34 cellular contexts compared by ENCODE assay signal in genomic region chr3:34650131-34650530, GRCh38.
"Had no signal": no experiment of that assay in that cellular context is flagged by ENCODE, and none has a peak within 500 bp of the region (broad histone marks: within the 10 kb centered on the region; RNA-seq: fewer than 3 reads in every experiment).

No MANE protein-coding gene starts in this region.

- H3K9me3 Mint-ChIP-seq: activated CD4-positive, alpha-beta memory T cell treated with anti-CD3 and anti-CD28 coated beads for 36 hours; activated naive CD4-positive, alpha-beta T cell treated with anti-CD3 and anti-CD28 coated beads, Interleukin-2, amount 10 ng/mL, durations not matched to agents 7 days and 5 days; activated naive CD8-positive, alpha-beta T cell treated with anti-CD3 and anti-CD28 coated beads, Interleukin-2, amount 10 ng/mL, durations not matched to agents 7 days and 5 days; activated T-cell treated with anti-CD3 and anti-CD28 coated beads, Interleukin-2, amount 50 U/mL, for 24 hours; neural crest cell had no signal

- H3K27me3 Mint-ChIP-seq: activated CD4-positive, alpha-beta memory T cell treated with anti-CD3 and anti-CD28 coated beads for 36 hours; activated naive CD4-positive, alpha-beta T cell treated with anti-CD3 and anti-CD28 coated beads, Interleukin-2, amount 10 ng/mL, durations not matched to agents 7 days and 5 days; activated naive CD8-positive, alpha-beta T cell treated with anti-CD3 and anti-CD28 coated beads, Interleukin-2, amount 10 ng/mL, durations not matched to agents 7 days and 5 days; activated T-cell treated with anti-CD3 and anti-CD28 coated beads, Interleukin-2, amount 50 U/mL, for 24 hours; brain; naive thymus-derived CD8-positive, alpha-beta T cell had no signal

- H3K27ac ChIP-seq: ascending aorta, cardiac muscle cell, colonic mucosa, pancreas, prostate gland, skin epidermis, testis, transverse colon, WERI-Rb-1 had no signal

- DNase-seq: activated CD4-positive, alpha-beta memory T cell treated with anti-CD3 and anti-CD28 coated beads for 36 hours; activated CD4-positive, alpha-beta T cell treated with anti-CD3 and anti-CD28 coated beads for 48 hours; activated CD8-positive, alpha-beta memory T cell treated with anti-CD3 and anti-CD28 coated beads, Interleukin-2, amount 50 U/mL, for 48 hours; activated gamma-delta T cell; activated naive CD4-positive, alpha-beta T cell treated with anti-CD3 and anti-CD28 coated beads, Interleukin-2, amount 10 ng/mL, durations not matched to agents 7 days and 5 days; activated naive CD8-positive, alpha-beta T cell treated with anti-CD3 and anti-CD28 coated beads, Interleukin-2, amount 10 ng/mL, durations not matched to agents 7 days and 5 days; activated T-cell treated with anti-CD3 and anti-CD28 coated beads, Interleukin-2, amount 50 U/mL, for 24 hours; cerebellar nuclear complex; colonic mucosa; foreskin fibroblast; head of caudate nucleus; hippocampal formation; left colon; mammary epithelial cell; midbrain; naive thymus-derived CD8-positive, alpha-beta T cell; nucleus accumbens; pancreas; retina; stimulated activated CD4-positive, alpha-beta T cell treated with anti-CD3 and anti-CD28 coated beads, Interleukin-12 subunit alpha, Interleukin-12 subunit beta, amount 100 ng/mL, for 4 hours; stimulated activated CD4-positive, alpha-beta T cell treated with anti-CD3 and anti-CD28 coated beads, Interleukin-4, amount 100 ng/mL, for 1 hour; stimulated activated naive CD8-positive, alpha-beta T cell treated with anti-CD3 and anti-CD28 coated beads, Interleukin-15, Interleukin-2, amounts not matched to agents 100 U/mL and 50 U/mL, for 24 hours; testis; transverse colon; WERI-Rb-1 had no signal

- H3K27ac Mint-ChIP-seq: activated CD4-positive, alpha-beta memory T cell treated with anti-CD3 and anti-CD28 coated beads for 36 hours; activated naive CD4-positive, alpha-beta T cell treated with anti-CD3 and anti-CD28 coated beads, Interleukin-2, amount 10 ng/mL, durations not matched to agents 7 days and 5 days; activated naive CD8-positive, alpha-beta T cell treated with anti-CD3 and anti-CD28 coated beads, Interleukin-2, amount 10 ng/mL, durations not matched to agents 7 days and 5 days; activated T-cell treated with anti-CD3 and anti-CD28 coated beads, Interleukin-2, amount 50 U/mL, for 24 hours; brain; naive thymus-derived CD8-positive, alpha-beta T cell had no signal

- H3K36me3 Mint-ChIP-seq: activated CD4-positive, alpha-beta memory T cell treated with anti-CD3 and anti-CD28 coated beads for 36 hours; activated naive CD4-positive, alpha-beta T cell treated with anti-CD3 and anti-CD28 coated beads, Interleukin-2, amount 10 ng/mL, durations not matched to agents 7 days and 5 days; activated naive CD8-positive, alpha-beta T cell treated with anti-CD3 and anti-CD28 coated beads, Interleukin-2, amount 10 ng/mL, durations not matched to agents 7 days and 5 days; brain; naive thymus-derived CD8-positive, alpha-beta T cell had no signal

- H3K9me3 ChIP-seq: ascending aorta, colonic mucosa, pancreas, prostate gland, testis, transverse colon had no signal

- H3K4me3 ChIP-seq: ascending aorta, cardiac muscle cell, colonic mucosa, pancreas, prostate gland, skin epidermis, testis, transverse colon had no signal

- H3K4me3 Mint-ChIP-seq: activated CD4-positive, alpha-beta memory T cell treated with anti-CD3 and anti-CD28 coated beads for 36 hours; activated naive CD4-positive, alpha-beta T cell treated with anti-CD3 and anti-CD28 coated beads, Interleukin-2, amount 10 ng/mL, durations not matched to agents 7 days and 5 days; activated naive CD8-positive, alpha-beta T cell treated with anti-CD3 and anti-CD28 coated beads, Interleukin-2, amount 10 ng/mL, durations not matched to agents 7 days and 5 days; activated T-cell treated with anti-CD3 and anti-CD28 coated beads, Interleukin-2, amount 50 U/mL, for 24 hours; brain; naive thymus-derived CD8-positive, alpha-beta T cell; neural crest cell had no signal

- H3K4me1 Mint-ChIP-seq: activated naive CD4-positive, alpha-beta T cell treated with anti-CD3 and anti-CD28 coated beads, Interleukin-2, amount 10 ng/mL, durations not matched to agents 7 days and 5 days; activated naive CD8-positive, alpha-beta T cell treated with anti-CD3 and anti-CD28 coated beads, Interleukin-2, amount 10 ng/mL, durations not matched to agents 7 days and 5 days; brain; naive thymus-derived CD8-positive, alpha-beta T cell; neural crest cell had no signal

- H3K36me3 ChIP-seq: ascending aorta, cardiac muscle cell, colonic mucosa, pancreas, prostate gland, transverse colon, WERI-Rb-1 had no signal

- H3K27me3 ChIP-seq: ascending aorta, cardiac muscle cell, colonic mucosa, pancreas, testis, transverse colon had no signal

- ATAC-seq: activated CD4-positive, CD25-positive, alpha-beta regulatory T cell treated with anti-CD3 and anti-CD28 coated beads, Interleukin-2, amount 50 U/mL, for 24 hours; esophagus mucosa; left colon; naive thymus-derived CD8-positive, alpha-beta T cell; pancreas; sciatic nerve; stimulated activated naive CD8-positive, alpha-beta T cell treated with anti-CD3 and anti-CD28 coated beads, Interleukin-15, Interleukin-2, amounts not matched to agents 100 U/mL and 50 U/mL, for 24 hours had no signal

- H3K4me1 ChIP-seq: ascending aorta, colonic mucosa, pancreas, prostate gland, testis, transverse colon had no signal
